ENCODE assay signal across 9 cellular contexts in genomic region chr6:11324453-11325023, GRCh38.
DNase-seq lines count a peak whose midpoint lies in the region; ATAC-seq and TF ChIP-seq lines count a peak whose summit lies in the region.
"Had no signal": no experiment of that assay in that cellular context is flagged by ENCODE, and none has a peak within 500 bp of the region (broad histone marks: within the 10 kb centered on the region; RNA-seq: fewer than 3 reads in every experiment).

No MANE protein-coding gene starts in this region.

- no peak for TF ChIP-seq EP300 in esophagus muscularis mucosa (IDR thresholded peaks at IDR 0.05)

- TF ChIP-seq POLR2A in esophagus muscularis mucosa (IDR thresholded peaks at IDR 0.05; ENCODE audit: low read depth): no peak

- ATAC-seq in GM21367 (IDR thresholded peaks at IDR 0.05; ENCODE audit: unreplicated experiment) (peak; percentile 58), HG03565 (IDR thresholded peaks at IDR 0.05; ENCODE audit: unreplicated experiment) (peak; percentile 77)

- no peak for DNase-seq in CD4-positive, alpha-beta memory T cell
- DNase-seq in esophagus muscularis mucosa (ENCODE audit: extremely low spot score): peak; percentile 24
- no peak for DNase-seq in glomerular visceral epithelial cell (ENCODE audit: extremely low spot score)
- no peak for DNase-seq in A673 (ENCODE audit: low spot score)
- DNase-seq in NCI-H82 treated with DMSO at 0.1 percent for 48 hours (lab: John Stamatoyannopoulos, UW; ENCODE audit: unreplicated experiment): no peak
- DNase-seq in NCI-H1417 (lab: John Stamatoyannopoulos, UW): no peak

- no peak for TF ChIP-seq CTCF in esophagus muscularis mucosa (IDR thresholded peaks at IDR 0.05)
- TF ChIP-seq CTCF in A673 (conservative IDR thresholded peaks at IDR 0.05; ENCODE audit: low read depth, low read length): no peak

- no peak overlapping the region for H3K4me3 ChIP-seq in CD4-positive, alpha-beta memory T cell (ENCODE audit: low read length in 2 of 2)
- no peak overlapping the region for H3K4me3 ChIP-seq in esophagus muscularis mucosa
- no peak overlapping the region for H3K4me3 ChIP-seq in A673 (ENCODE audit: low read depth, low read length, poor library complexity, severe bottlenecking)
- H3K4me3 ChIP-seq: prostate gland had no signal

- H3K36me3 ChIP-seq in CD4-positive, alpha-beta memory T cell (ENCODE audit: insufficient read depth, low read length): no peaks in the 10 kb centered on the region
- H3K36me3 ChIP-seq in esophagus muscularis mucosa: no peaks in the 10 kb centered on the region
- H3K36me3 ChIP-seq in A673 (ENCODE audit: insufficient read depth, low read length, poor library complexity, severe bottlenecking): no peaks in the 10 kb centered on the region
- H3K36me3 ChIP-seq: prostate gland had no signal

- peaks cover 10% of the 10 kb centered on the region for H3K4me1 ChIP-seq in CD4-positive, alpha-beta memory T cell (ENCODE audit: insufficient read depth, low read length)
- H3K4me1 ChIP-seq in esophagus muscularis mucosa (no peaks in the 10 kb centered on the region), A673 (ENCODE audit: insufficient read depth, low read length, poor library complexity, severe bottlenecking) (no peaks in the 10 kb centered on the region)
- H3K4me1 ChIP-seq: prostate gland had no signal

- H3K36me3 Mint-ChIP-seq in CD4-positive, alpha-beta memory T cell: peaks cover 43 to 52% of the 10 kb centered on the region in 2 donors

- H3K27ac Mint-ChIP-seq in CD4-positive, alpha-beta memory T cell: peak overlapping the region in 6 of 7 donors; percentile 8 to 65 (median 40)

- H3K27ac ChIP-seq in CD4-positive, alpha-beta memory T cell (ENCODE audit: low read depth, low read length): no peak overlapping the region
- H3K27ac ChIP-seq in esophagus muscularis mucosa (replicated peaks in 1 of 4) (no peak overlapping the region), A673 (ENCODE audit: low read depth, low read length, poor library complexity, severe bottlenecking) (no peak overlapping the region)
- H3K27ac ChIP-seq: prostate gland had no signal

- H3K27me3 ChIP-seq in CD4-positive, alpha-beta memory T cell (ENCODE audit: insufficient read depth, low read length): no peaks in the 10 kb centered on the region
- H3K27me3 ChIP-seq in esophagus muscularis mucosa: no peaks in the 10 kb centered on the region
- no peaks in the 10 kb centered on the region for H3K27me3 ChIP-seq in A673 (replicated peaks; ENCODE audit: insufficient read depth, low read depth, low read length, poor library complexity)

- no peaks in the 10 kb centered on the region for H3K27me3 Mint-ChIP-seq in CD4-positive, alpha-beta memory T cell

- POLR2A ChIA-PET in CD4-positive, alpha-beta memory T cell (lab: Charles Lee; ENCODE audit: partially characterized antibody): no interaction called here
- POLR2A ChIA-PET in A673 (lab: Charles Lee; ENCODE audit: low non-redundant PET): no interaction called here

- peak overlapping the region in 2 of 8 donors; percentile 18 to 31 for H3K4me3 Mint-ChIP-seq in CD4-positive, alpha-beta memory T cell

- CTCF ChIA-PET in CD4-positive, alpha-beta memory T cell (lab: Charles Lee; ENCODE audit: partially characterized antibody): no interaction called here
- CTCF ChIA-PET in A673 (lab: Charles Lee): no interaction called here

- 95% methylated on average over 6 of the region's 6 CpGs for WGBS in esophagus muscularis mucosa

- no TSS peak for BruUV-seq in A673 (replicated peaks; lab: Mats Ljungman, UMichigan)

- no peaks in the 10 kb centered on the region for H3K9me3 Mint-ChIP-seq in CD4-positive, alpha-beta memory T cell

- intact Hi-C loops in CD4-positive, alpha-beta memory T cell (cut with micrococcal nuclease): no loop called here
- intact Hi-C loops in esophagus muscularis mucosa (cut with DNase I) (no loop called here), A673 (cut with micrococcal nuclease; ENCODE audit: unreplicated experiment) (no loop called here)

- peaks cover 28 to 59% (median 45%) of the 10 kb centered on the region in 4 donors for H3K4me1 Mint-ChIP-seq in CD4-positive, alpha-beta memory T cell

- H3K9me3 ChIP-seq in CD4-positive, alpha-beta memory T cell (ENCODE audit: control insufficient read depth in 1 of 2, low read length in 2 of 2): no peaks in the 10 kb centered on the region
- H3K9me3 ChIP-seq in esophagus muscularis mucosa (no peaks in the 10 kb centered on the region), A673 (ENCODE audit: low read depth, low read length, poor library complexity, severe bottlenecking) (no peaks in the 10 kb centered on the region)
- H3K9me3 ChIP-seq: prostate gland had no signal
